20 cellular contexts compared by ENCODE assay signal in genomic region chr19:45976180-45976579, GRCh38. TPM values are rescaled to one million over a fixed set of nuclear protein-coding genes. Genes with fewer than 3 reads are reported as not detected.
DNase-seq lines count a peak whose midpoint lies in the region; ATAC-seq and TF ChIP-seq lines count a peak whose summit lies in the region.
"Had no signal": no experiment of that assay in that cellular context is flagged by ENCODE, and none has a peak within 500 bp of the region (broad histone marks: within the 10 kb centered on the region; RNA-seq: fewer than 3 reads in every experiment).

No MANE protein-coding gene starts in this region.

- H3K4me1 Mint-ChIP-seq in CD8-positive, alpha-beta T cell (ENCODE audit: low read depth) = peaks cover 15% of the 10 kb centered on the region

- CTCF ChIA-PET in CD8-positive, alpha-beta T cell (lab: Charles Lee) = no interaction called here

- intact Hi-C loops in CD8-positive, alpha-beta T cell (cut with DNase I, micrococcal nuclease) = no loop called here

- in situ Hi-C loops in brain microvascular endothelial cell (cut with HindIII; ENCODE audit: low pct_ligation_motif_present, low sequenced_read_pairs) = no loop called here

- no peak for ATAC-seq in GM18861 (IDR thresholded peaks at IDR 0.05; ENCODE audit: unreplicated experiment)
- no peak for ATAC-seq in GM21515 (IDR thresholded peaks at IDR 0.05; ENCODE audit: unreplicated experiment)
- no peak for ATAC-seq in CD8-positive, alpha-beta T cell
- ATAC-seq: natural killer cell had no signal

- H3K4me3 ChIP-seq in brain microvascular endothelial cell (ENCODE audit: low read depth, low read length) = no peak overlapping the region
- no peak overlapping the region for H3K4me3 ChIP-seq in CD8-positive, alpha-beta T cell (ENCODE audit: low read depth, low read length)
- H3K4me3 ChIP-seq: breast epithelium, lung, sigmoid colon, SJCRH30, suprapubic skin had no signal

- POLR2A ChIA-PET in CD8-positive, alpha-beta T cell (lab: Charles Lee) = interaction anchor here (0.6 kb wide), 1 partner anchor 28 kb away, joined by 3 read pairs; no protein-coding TSS in a partner anchor

- DNase-seq in COR-L47 (lab: John Stamatoyannopoulos, UW) (peak; percentile 20), NCI-H1694 (lab: John Stamatoyannopoulos, UW) (peak; percentile 20), brain microvascular endothelial cell (peak; percentile 9), middle frontal gyrus (ENCODE audit: extremely low spot score, low spot score) (peak; percentile 64), DMS153 (lab: John Stamatoyannopoulos, UW) (no peak)
- DNase-seq in CD8-positive, alpha-beta T cell = no peak
- DNase-seq: activated CD4-positive, alpha-beta T cell treated with anti-CD3 and anti-CD28 coated beads, Interleukin-2, amount 10 ng/mL, durations not matched to agents 24 days and 14 days; activated naive CD4-positive, alpha-beta T cell treated with anti-CD3 and anti-CD28 coated beads, Interleukin-2, amount 10 ng/mL, durations not matched to agents 7 days and 5 days; AML-193; foreskin fibroblast; natural killer cell; NCI-H345; sigmoid colon; SJCRH30 had no signal

- H3K27me3 ChIP-seq in brain microvascular endothelial cell (replicated peaks) = peaks cover 23% of the 10 kb centered on the region
- H3K27me3 ChIP-seq in CD8-positive, alpha-beta T cell (ENCODE audit: insufficient read depth, low read length) = peaks cover 20% of the 10 kb centered on the region

- no peaks in the 10 kb centered on the region for H3K36me3 ChIP-seq in brain microvascular endothelial cell (replicated peaks)
- H3K36me3 ChIP-seq in CD8-positive, alpha-beta T cell (ENCODE audit: insufficient read depth, low read length) = no peaks in the 10 kb centered on the region
- H3K36me3 ChIP-seq: breast epithelium, sigmoid colon, SJCRH30, suprapubic skin had no signal

- H3K4me1 ChIP-seq in CD8-positive, alpha-beta T cell (ENCODE audit: insufficient read depth, low read length) = peaks cover 19% of the 10 kb centered on the region
- H3K4me1 ChIP-seq: breast epithelium, SJCRH30 had no signal

- no peaks in the 10 kb centered on the region for H3K36me3 Mint-ChIP-seq in CD8-positive, alpha-beta T cell
- H3K36me3 Mint-ChIP-seq: activated naive CD4-positive, alpha-beta T cell treated with anti-CD3 and anti-CD28 coated beads, Interleukin-2, amount 10 ng/mL, durations not matched to agents 7 days and 5 days; natural killer cell had no signal

- TF ChIP-seq CTCF in brain microvascular endothelial cell (IDR thresholded peaks at IDR 0.05; ENCODE audit: low read depth, low read length, missing control alignments) = no peak
- no peak for TF ChIP-seq CTCF in CD8-positive, alpha-beta T cell (IDR thresholded peaks at IDR 0.05)

- peaks cover 55% of the 10 kb centered on the region for H3K27me3 Mint-ChIP-seq in CD8-positive, alpha-beta T cell (ENCODE audit: low read depth)

- H3K27ac ChIP-seq in brain microvascular endothelial cell = no peak overlapping the region
- no peak overlapping the region for H3K27ac ChIP-seq in CD8-positive, alpha-beta T cell (ENCODE audit: low read depth, low read length)
- H3K27ac ChIP-seq: breast epithelium, sigmoid colon, SJCRH30, suprapubic skin had no signal

- H3K9me3 Mint-ChIP-seq in CD8-positive, alpha-beta T cell = no peaks in the 10 kb centered on the region
- H3K9me3 Mint-ChIP-seq: activated CD4-positive, alpha-beta T cell treated with anti-CD3 and anti-CD28 coated beads, Interleukin-2, amount 10 ng/mL, durations not matched to agents 24 days and 14 days; activated naive CD4-positive, alpha-beta T cell treated with anti-CD3 and anti-CD28 coated beads, Interleukin-2, amount 10 ng/mL, durations not matched to agents 7 days and 5 days; natural killer cell had no signal

- no peak overlapping the region for H3K27ac Mint-ChIP-seq in CD8-positive, alpha-beta T cell
- H3K27ac Mint-ChIP-seq: activated CD4-positive, alpha-beta T cell treated with anti-CD3 and anti-CD28 coated beads, Interleukin-2, amount 10 ng/mL, durations not matched to agents 24 days and 14 days; activated naive CD4-positive, alpha-beta T cell treated with anti-CD3 and anti-CD28 coated beads, Interleukin-2, amount 10 ng/mL, durations not matched to agents 7 days and 5 days; natural killer cell had no signal

- no peaks in the 10 kb centered on the region for H3K9me3 ChIP-seq in CD8-positive, alpha-beta T cell (ENCODE audit: low read length)
- H3K9me3 ChIP-seq: breast epithelium, sigmoid colon, SJCRH30, suprapubic skin had no signal

- H3K4me3 Mint-ChIP-seq in CD8-positive, alpha-beta T cell = no peak overlapping the region
- H3K4me3 Mint-ChIP-seq: activated CD4-positive, alpha-beta T cell treated with anti-CD3 and anti-CD28 coated beads, Interleukin-2, amount 10 ng/mL, durations not matched to agents 24 days and 14 days; activated naive CD4-positive, alpha-beta T cell treated with anti-CD3 and anti-CD28 coated beads, Interleukin-2, amount 10 ng/mL, durations not matched to agents 7 days and 5 days; natural killer cell had no signal

RNA-seq across cellular contexts. Expression of gene NOVA2, which starts 2.5 kb away (rescaled TPM):
- not detected for total RNA-seq in CD8-positive, alpha-beta T cell
- total RNA-seq: activated CD4-positive, alpha-beta T cell treated with anti-CD3 and anti-CD28 coated beads, Interleukin-2, amount 10 ng/mL, durations not matched to agents 24 days and 14 days; natural killer cell had no signal

RNA-seq across cellular contexts. Expression of gene CCDC61, which starts 19.1 kb away (rescaled TPM):
- 1 to 10 TPM; 4.9 to 6.2 TPM for total RNA-seq in CD8-positive, alpha-beta T cell

RNA-seq across cellular contexts. Expression of gene PGLYRP1, which starts 46.7 kb away (rescaled TPM):
- total RNA-seq in CD8-positive, alpha-beta T cell = not detected
- total RNA-seq: activated CD4-positive, alpha-beta T cell treated with anti-CD3 and anti-CD28 coated beads, Interleukin-2, amount 10 ng/mL, durations not matched to agents 24 days and 14 days; breast epithelium; OCI-LY7; sigmoid colon; SJCRH30; suprapubic skin had no signal

Comparison
In these comparisons a context has a peak if more than half of its experiments do, and no peak if none do; other contexts are left out.
1. DNase-seq: peak in COR-L47 (single experiment), NCI-H1694 (single experiment), brain microvascular endothelial cell (single experiment) and middle frontal gyrus (single experiment); none in DMS153 (single experiment) and CD8-positive, alpha-beta T cell (0 of 7).